Comparison of ENCODE assay signal across 1 cellular context in the genomic region with DNA sequence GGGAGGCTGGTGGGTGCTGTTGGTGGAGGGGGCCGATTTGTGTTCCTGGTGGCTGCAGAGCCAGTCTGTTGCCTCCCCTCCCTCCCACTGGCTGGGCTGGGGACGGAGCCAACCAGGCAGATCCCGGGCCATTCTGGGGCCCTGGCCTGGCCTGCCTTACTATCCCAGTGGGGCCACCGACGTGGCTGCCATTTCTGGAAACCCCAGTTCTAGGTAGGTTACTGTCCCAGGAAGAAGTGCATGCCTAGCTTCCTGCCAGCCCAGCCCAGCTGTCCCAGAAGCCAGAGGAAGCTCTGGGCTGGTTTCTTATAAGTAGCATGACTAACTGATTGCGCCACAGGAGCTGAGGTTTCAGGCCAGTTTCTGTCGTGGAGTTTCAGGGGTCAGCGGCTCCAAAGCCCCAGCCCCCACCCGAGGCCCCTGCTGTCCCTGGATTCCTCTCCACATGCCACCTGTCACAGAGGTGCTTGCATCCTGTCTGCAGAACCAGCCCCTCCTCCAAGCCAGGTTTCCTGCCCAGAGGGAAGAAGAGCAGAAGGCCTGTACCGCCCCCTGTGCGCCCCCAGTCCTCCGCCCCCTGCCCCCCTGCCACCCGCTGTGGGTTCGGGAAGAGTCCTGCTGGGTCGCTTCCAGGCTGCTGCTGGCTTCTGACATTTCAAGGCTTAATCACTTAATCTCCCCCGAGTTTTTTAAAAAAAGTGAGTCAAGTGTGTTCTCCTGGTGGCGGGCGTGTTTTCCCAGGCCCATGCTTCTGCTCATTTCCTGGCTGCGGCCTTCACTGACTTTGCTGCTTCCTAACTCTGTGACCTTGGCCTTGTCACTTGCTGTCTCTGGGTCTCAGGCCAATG.
TF ChIP-seq lines count a peak whose summit lies in the region.

No MANE protein-coding gene starts in this region.

TF ChIP-seq in endothelial cell of umbilical vein, 7 proteins besides CTCF, POLR2A, EP300 and RAD21:
- TF ChIP-seq GATA2 (IDR thresholded peaks at IDR 0.05; ENCODE audit: insufficient read depth, insufficient read length, low read depth, low read length) (peak; percentile 80), POLR2AphosphoS5 (IDR thresholded peaks at IDR 0.05; ENCODE audit: insufficient read depth, low read depth, low read length) (peak; percentile 26), JUN (IDR thresholded peaks at IDR 0.05; ENCODE audit: borderline replicate concordance, insufficient read depth, insufficient read length, low read depth) (no peak)
